ENCODE assay signal across 11 cellular contexts in the genomic region with DNA sequence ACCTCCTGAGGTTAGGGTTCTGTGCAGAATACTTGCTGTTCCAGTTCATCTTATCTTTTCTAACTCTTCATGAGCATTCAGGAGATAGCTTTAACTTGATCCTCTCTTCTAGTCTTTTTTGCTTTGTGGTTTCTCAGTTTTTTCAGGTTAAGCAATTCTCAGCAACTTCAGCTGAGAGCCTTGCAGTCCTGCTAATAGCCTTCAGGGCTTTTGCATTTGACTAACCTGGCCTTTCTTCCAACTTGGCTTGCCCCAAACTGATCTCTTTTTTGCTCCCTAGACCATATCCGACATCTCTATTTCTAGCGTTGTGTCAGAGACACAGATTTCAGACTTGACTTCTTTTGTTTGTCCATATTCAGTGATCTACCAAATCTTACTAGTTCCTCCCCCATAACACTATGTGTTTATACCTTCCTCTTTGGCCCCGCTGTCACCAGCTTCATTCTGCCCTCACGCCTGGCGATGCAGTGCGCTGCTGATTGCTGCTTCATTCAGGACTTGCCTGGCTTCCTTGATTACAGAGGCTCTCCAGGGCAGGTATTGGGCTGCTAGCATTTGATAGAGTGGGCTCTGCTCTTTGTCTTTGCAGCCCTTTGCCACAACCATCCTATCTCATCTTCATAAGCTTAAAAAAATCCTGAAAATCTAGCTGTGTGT. TPM values are rescaled to one million over a fixed set of nuclear protein-coding genes. Genes with fewer than 3 reads are reported as not detected.
DNase-seq lines count a peak whose midpoint lies in the region; ATAC-seq and TF ChIP-seq lines count a peak whose summit lies in the region.
"Had no signal": no experiment of that assay in that cellular context is flagged by ENCODE, and none has a peak within 500 bp of the region (broad histone marks: within the 10 kb centered on the region; RNA-seq: fewer than 3 reads in every experiment).

No MANE protein-coding gene starts in this region.

- H3K9me3 ChIP-seq in cardiac muscle cell (ENCODE audit: low read depth), result no peaks in the 10 kb centered on the region
- H3K9me3 ChIP-seq in iPS-20b (ENCODE audit: insufficient read depth, low read depth, low read length), result no peaks in the 10 kb centered on the region
- H3K9me3 ChIP-seq: psoas muscle had no signal

- TF ChIP-seq CTCF in cardiac muscle cell (IDR thresholded peaks at IDR 0.05; ENCODE audit: low read depth, low read length), result no peak

- no peak overlapping the region for H3K4me3 ChIP-seq in cardiac muscle cell
- peak overlapping the region; percentile 20; the same call in 1 of the 2 replicates for H3K4me3 ChIP-seq in iPS-20b (ENCODE audit: low read length)
- H3K4me3 ChIP-seq: psoas muscle had no signal

- DNase-seq in cardiac muscle cell (ENCODE audit: low read depth in 1 of 2, low spot score in 1 of 2) (peak in 1 of 2 donors; percentile 39), cardiac septum (ENCODE audit: low spot score) (no peak), OCI-M1 (lab: John Stamatoyannopoulos, UW) (peak; percentile 51), NCI-H1105 treated with DMSO at 0.1 percent for 48 hours (lab: John Stamatoyannopoulos, UW) (no peak), T-helper 9 cell (no peak), cerebellum (ENCODE audit: low spot score) (no peak)
- DNase-seq: activated T-cell treated with anti-CD3 and anti-CD28 coated beads, Interleukin-2, amount 50 U/mL, for 48 hours; psoas muscle; stimulated activated CD4-positive, alpha-beta T cell treated with anti-CD3 and anti-CD28 coated beads, Interleukin-4, amount 100 ng/mL, for 1 hour had no signal

- H3K4me1 ChIP-seq in cardiac muscle cell (ENCODE audit: low read depth) (peaks cover 46% of the 10 kb centered on the region), iPS-20b (ENCODE audit: insufficient read depth, low read length) (peaks cover 42% of the 10 kb centered on the region)

- intact Hi-C loops in cardiac septum (cut with DNase I), result loop anchor here (10.0 kb wide), 1 partner anchor 257 kb away; no protein-coding TSS in a partner anchor

- no peak overlapping the region; the same call in 1 of the 2 replicates for H3K9ac ChIP-seq in iPS-20b (ENCODE audit: low read depth, low read length)

- H3K27me3 ChIP-seq in cardiac muscle cell (no peaks in the 10 kb centered on the region), iPS-20b (ENCODE audit: insufficient read depth, low read length) (no peaks in the 10 kb centered on the region)

- H3K27ac ChIP-seq in cardiac muscle cell (peak overlapping the region; percentile 55), iPS-20b (ENCODE audit: low read length) (no peak overlapping the region)
- H3K27ac ChIP-seq: psoas muscle had no signal

- no peaks in the 10 kb centered on the region for H3K36me3 ChIP-seq in cardiac muscle cell
- no peaks in the 10 kb centered on the region for H3K36me3 ChIP-seq in iPS-20b (ENCODE audit: insufficient read depth, low read depth, low read length)

- ATAC-seq in HG02798 (IDR thresholded peaks at IDR 0.05; ENCODE audit: poor library complexity, unreplicated experiment), result no peak

RNA-seq across cellular contexts. Expression of a gene that starts 9.5 kb away (rescaled TPM):
- total RNA-seq in cardiac muscle cell (58.8 and 59.0 TPM in 2 replicates), cardiac septum (42.3 TPM), cerebellum (45.9 TPM)
- polyA plus RNA-seq in cardiac muscle cell, result 71.6 and 97.0 TPM in 2 replicates
